Comparison of ENCODE assay signal across 1 cellular context in the genomic region with DNA sequence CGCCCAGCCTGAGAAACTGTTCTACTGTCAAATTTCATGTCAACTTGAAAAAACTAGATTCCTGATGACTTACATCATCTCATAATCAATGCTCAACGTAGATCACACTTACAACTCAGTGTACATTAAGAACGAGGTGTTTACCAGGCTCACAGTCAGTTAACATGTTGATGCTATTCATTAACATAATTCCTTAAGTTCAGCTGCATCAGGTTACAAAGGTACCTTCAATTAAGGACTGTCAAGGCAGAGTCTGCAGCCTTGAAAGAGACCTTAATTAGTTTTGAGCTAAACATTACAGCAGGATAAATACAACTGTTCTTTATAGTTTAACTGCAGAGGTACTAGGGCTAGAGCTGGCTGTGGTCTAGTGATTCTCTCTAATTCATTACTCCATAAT.
TF ChIP-seq lines count a peak whose summit lies in the region.

No MANE protein-coding gene starts in this region.

TF ChIP-seq in K562, 482 proteins besides CTCF, POLR2A, EP300 and RAD21 (continued from another document):
- TF ChIP-seq, protein P1, sequence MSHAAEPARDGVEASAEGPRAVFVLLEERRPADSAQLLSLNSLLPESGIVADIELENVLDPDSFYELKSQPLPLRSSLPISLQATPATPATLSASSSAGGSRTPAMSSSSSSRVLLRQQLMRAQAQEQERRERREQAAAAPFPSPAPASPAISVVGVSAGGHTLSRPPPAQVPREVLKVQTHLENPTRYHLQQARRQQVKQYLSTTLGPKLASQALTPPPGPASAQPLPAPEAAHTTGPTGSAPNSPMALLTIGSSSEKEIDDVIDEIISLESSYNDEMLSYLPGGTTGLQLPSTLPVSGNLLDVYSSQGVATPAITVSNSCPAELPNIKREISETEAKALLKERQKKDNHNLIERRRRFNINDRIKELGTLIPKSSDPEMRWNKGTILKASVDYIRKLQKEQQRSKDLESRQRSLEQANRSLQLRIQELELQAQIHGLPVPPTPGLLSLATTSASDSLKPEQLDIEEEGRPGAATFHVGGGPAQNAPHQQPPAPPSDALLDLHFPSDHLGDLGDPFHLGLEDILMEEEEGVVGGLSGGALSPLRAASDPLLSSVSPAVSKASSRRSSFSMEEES (CRISPR knock-in tag; IDR thresholded peaks at IDR 0.05) = no peak
- TF ChIP-seq SNRNP70 (optimal IDR thresholded peaks at IDR 0.05; ENCODE audit: low read depth, low read length) = no peak
- TF ChIP-seq, protein P2, sequence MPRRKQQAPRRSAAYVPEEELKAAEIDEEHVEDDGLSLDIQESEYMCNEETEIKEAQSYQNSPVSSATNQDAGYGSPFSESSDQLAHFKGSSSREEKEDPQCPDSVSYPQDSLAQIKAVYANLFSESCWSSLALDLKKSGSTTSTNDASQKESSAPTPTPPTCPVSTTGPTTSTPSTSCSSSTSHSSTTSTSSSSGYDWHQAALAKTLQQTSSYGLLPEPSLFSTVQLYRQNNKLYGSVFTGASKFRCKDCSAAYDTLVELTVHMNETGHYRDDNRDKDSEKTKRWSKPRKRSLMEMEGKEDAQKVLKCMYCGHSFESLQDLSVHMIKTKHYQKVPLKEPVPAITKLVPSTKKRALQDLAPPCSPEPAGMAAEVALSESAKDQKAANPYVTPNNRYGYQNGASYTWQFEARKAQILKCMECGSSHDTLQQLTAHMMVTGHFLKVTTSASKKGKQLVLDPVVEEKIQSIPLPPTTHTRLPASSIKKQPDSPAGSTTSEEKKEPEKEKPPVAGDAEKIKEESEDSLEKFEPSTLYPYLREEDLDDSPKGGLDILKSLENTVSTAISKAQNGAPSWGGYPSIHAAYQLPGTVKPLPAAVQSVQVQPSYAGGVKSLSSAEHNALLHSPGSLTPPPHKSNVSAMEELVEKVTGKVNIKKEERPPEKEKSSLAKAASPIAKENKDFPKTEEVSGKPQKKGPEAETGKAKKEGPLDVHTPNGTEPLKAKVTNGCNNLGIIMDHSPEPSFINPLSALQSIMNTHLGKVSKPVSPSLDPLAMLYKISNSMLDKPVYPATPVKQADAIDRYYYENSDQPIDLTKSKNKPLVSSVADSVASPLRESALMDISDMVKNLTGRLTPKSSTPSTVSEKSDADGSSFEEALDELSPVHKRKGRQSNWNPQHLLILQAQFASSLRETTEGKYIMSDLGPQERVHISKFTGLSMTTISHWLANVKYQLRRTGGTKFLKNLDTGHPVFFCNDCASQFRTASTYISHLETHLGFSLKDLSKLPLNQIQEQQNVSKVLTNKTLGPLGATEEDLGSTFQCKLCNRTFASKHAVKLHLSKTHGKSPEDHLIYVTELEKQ (CRISPR knock-in tag; IDR thresholded peaks at IDR 0.05) = no peak
